ENCODE assay signal across 1 cellular context in the genomic region with DNA sequence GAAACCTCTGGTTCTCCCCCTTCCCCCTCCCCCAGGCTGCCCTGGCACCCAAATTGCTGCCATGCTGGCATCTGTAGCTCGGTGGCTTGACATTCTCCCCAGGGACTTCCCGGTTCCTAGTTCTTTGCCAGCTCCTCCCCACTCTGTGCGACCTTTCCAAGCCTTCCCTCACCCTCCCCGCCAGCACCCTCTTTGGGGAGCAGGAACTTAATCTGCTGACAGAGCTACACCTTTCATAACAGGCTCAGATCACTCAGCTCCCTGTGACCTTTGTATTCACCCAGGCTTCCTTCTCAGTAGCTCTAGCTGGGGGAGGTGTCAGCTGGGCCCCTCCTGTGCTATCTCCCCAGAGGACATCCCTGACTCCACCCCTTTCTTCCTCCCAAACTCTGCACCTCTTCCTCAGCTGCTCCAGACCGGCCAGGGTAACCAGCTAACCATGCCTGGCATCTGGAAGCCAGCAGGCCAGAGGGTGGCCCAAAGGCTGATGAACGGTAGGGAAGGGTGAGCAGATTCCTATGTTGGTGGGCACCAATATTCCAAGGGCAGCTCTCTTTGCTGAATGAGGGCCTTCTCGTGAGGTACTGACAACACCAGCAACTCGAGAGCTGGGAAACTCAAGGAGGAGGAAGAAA.
TF ChIP-seq lines count a peak whose summit lies in the region.

No MANE protein-coding gene starts in this region.

TF ChIP-seq in K562, 482 proteins besides CTCF, POLR2A, EP300 and RAD21 (continued from another document and continues in another):
- TF ChIP-seq ZNF592 (IDR thresholded peaks at IDR 0.05), result no peak
- no peak for TF ChIP-seq FOXP4 (CRISPR knock-in tag; IDR thresholded peaks at IDR 0.05; ENCODE audit: borderline replicate concordance)
- TF ChIP-seq SIN3A (IDR thresholded peaks at IDR 0.05; ENCODE audit: borderline replicate concordance in 2 of 2, control insufficient read depth in 1 of 2, low read depth in 2 of 2, low read length in 2 of 2), result no peak
- TF ChIP-seq TAF9B (IDR thresholded peaks at IDR 0.05; ENCODE audit: partially characterized antibody), result no peak
- peak in 1 of 2 experiments; percentile 33; a peak in 2 of 4 replicates for TF ChIP-seq NRF1 (conservative IDR thresholded peaks at IDR 0.05 in 1 of 2, IDR thresholded peaks at IDR 0.05 in 1 of 2)
- TF ChIP-seq ZNF696 (CRISPR knock-in tag; conservative IDR thresholded peaks at IDR 0.05), result no peak
- TF ChIP-seq SAFB (IDR thresholded peaks at IDR 0.05; ENCODE audit: borderline replicate concordance, low read depth, low read length), result no peak
- TF ChIP-seq RUNX1 (IDR thresholded peaks at IDR 0.05; ENCODE audit: low read depth), result no peak
- no peak for TF ChIP-seq NCOA6 (IDR thresholded peaks at IDR 0.05)
- no peak for TF ChIP-seq ZNF134 (CRISPR knock-in tag; conservative IDR thresholded peaks at IDR 0.05)
- no peak for TF ChIP-seq MEF2A (IDR thresholded peaks at IDR 0.05; ENCODE audit: control insufficient read depth, low read depth, low read length)
- TF ChIP-seq ZNF133 (CRISPR knock-in tag; IDR thresholded peaks at IDR 0.05), result no peak
- TF ChIP-seq KDM5B (IDR thresholded peaks at IDR 0.05; ENCODE audit: insufficient replicate concordance, low read depth, low read length), result no peak
- no peak for TF ChIP-seq KLF13 (tag; IDR thresholded peaks at IDR 0.05; ENCODE audit: borderline replicate concordance, low read depth)
- TF ChIP-seq, protein P1, sequence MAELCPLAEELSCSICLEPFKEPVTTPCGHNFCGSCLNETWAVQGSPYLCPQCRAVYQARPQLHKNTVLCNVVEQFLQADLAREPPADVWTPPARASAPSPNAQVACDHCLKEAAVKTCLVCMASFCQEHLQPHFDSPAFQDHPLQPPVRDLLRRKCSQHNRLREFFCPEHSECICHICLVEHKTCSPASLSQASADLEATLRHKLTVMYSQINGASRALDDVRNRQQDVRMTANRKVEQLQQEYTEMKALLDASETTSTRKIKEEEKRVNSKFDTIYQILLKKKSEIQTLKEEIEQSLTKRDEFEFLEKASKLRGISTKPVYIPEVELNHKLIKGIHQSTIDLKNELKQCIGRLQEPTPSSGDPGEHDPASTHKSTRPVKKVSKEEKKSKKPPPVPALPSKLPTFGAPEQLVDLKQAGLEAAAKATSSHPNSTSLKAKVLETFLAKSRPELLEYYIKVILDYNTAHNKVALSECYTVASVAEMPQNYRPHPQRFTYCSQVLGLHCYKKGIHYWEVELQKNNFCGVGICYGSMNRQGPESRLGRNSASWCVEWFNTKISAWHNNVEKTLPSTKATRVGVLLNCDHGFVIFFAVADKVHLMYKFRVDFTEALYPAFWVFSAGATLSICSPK (IDR thresholded peaks at IDR 0.05; ENCODE audit: borderline replicate concordance), result no peak
- TF ChIP-seq MLLT1 (IDR thresholded peaks at IDR 0.05), result no peak
- TF ChIP-seq NKRF (IDR thresholded peaks at IDR 0.05; ENCODE audit: borderline replicate concordance), result no peak
- no peak for TF ChIP-seq ZBTB17 (CRISPR knock-in tag; IDR thresholded peaks at IDR 0.05)
- TF ChIP-seq ZC3H8 (IDR thresholded peaks at IDR 0.05), result no peak
- TF ChIP-seq NFATC3 (IDR thresholded peaks at IDR 0.05), result no peak
- no peak for TF ChIP-seq MTF1 (CRISPR knock-in tag; IDR thresholded peaks at IDR 0.05; ENCODE audit: borderline replicate concordance)
- TF ChIP-seq ELF4 (CRISPR knock-in tag; IDR thresholded peaks at IDR 0.05), result no peak
- no peak for TF ChIP-seq TEAD4 (IDR thresholded peaks at IDR 0.05; ENCODE audit: low read length)
- TF ChIP-seq TEAD4 (CRISPR knock-in tag; IDR thresholded peaks at IDR 0.05; ENCODE audit: borderline replicate concordance), result no peak
- TF ChIP-seq MTA1 (IDR thresholded peaks at IDR 0.05; ENCODE audit: borderline replicate concordance), result no peak
- TF ChIP-seq, protein P2, sequence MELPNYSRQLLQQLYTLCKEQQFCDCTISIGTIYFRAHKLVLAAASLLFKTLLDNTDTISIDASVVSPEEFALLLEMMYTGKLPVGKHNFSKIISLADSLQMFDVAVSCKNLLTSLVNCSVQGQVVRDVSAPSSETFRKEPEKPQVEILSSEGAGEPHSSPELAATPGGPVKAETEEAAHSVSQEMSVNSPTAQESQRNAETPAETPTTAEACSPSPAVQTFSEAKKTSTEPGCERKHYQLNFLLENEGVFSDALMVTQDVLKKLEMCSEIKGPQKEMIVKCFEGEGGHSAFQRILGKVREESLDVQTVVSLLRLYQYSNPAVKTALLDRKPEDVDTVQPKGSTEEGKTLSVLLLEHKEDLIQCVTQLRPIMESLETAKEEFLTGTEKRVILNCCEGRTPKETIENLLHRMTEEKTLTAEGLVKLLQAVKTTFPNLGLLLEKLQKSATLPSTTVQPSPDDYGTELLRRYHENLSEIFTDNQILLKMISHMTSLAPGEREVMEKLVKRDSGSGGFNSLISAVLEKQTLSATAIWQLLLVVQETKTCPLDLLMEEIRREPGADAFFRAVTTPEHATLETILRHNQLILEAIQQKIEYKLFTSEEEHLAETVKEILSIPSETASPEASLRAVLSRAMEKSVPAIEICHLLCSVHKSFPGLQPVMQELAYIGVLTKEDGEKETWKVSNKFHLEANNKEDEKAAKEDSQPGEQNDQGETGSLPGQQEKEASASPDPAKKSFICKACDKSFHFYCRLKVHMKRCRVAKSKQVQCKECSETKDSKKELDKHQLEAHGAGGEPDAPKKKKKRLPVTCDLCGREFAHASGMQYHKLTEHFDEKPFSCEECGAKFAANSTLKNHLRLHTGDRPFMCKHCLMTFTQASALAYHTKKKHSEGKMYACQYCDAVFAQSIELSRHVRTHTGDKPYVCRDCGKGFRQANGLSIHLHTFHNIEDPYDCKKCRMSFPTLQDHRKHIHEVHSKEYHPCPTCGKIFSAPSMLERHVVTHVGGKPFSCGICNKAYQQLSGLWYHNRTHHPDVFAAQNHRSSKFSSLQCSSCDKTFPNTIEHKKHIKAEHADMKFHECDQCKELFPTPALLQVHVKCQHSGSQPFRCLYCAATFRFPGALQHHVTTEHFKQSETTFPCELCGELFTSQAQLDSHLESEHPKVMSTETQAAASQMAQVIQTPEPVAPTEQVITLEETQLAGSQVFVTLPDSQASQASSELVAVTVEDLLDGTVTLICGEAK (IDR thresholded peaks at IDR 0.05), result no peak
- TF ChIP-seq, protein P2 (CRISPR knock-in tag; IDR thresholded peaks at IDR 0.05), result no peak
- peak; percentile 66 for TF ChIP-seq MEIS2 (IDR thresholded peaks at IDR 0.05; ENCODE audit: partially characterized antibody)
- TF ChIP-seq TEAD1 (CRISPR knock-in tag; IDR thresholded peaks at IDR 0.05), result 0 out of 4 replicates have a peak, but pooled peaks of 1 of the 2 experiments have one; percentile 49
- no peak for TF ChIP-seq ZNF76 (CRISPR knock-in tag; IDR thresholded peaks at IDR 0.05; ENCODE audit: borderline replicate concordance)
- TF ChIP-seq, protein P3, sequence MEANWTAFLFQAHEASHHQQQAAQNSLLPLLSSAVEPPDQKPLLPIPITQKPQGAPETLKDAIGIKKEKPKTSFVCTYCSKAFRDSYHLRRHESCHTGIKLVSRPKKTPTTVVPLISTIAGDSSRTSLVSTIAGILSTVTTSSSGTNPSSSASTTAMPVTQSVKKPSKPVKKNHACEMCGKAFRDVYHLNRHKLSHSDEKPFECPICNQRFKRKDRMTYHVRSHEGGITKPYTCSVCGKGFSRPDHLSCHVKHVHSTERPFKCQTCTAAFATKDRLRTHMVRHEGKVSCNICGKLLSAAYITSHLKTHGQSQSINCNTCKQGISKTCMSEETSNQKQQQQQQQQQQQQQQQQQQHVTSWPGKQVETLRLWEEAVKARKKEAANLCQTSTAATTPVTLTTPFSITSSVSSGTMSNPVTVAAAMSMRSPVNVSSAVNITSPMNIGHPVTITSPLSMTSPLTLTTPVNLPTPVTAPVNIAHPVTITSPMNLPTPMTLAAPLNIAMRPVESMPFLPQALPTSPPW (CRISPR knock-in tag; IDR thresholded peaks at IDR 0.05), result 0 out of 2 replicates have a peak, but pooled peaks have one; percentile 27
